ENCODE assay signal across 1 cellular context in genomic region chr17:79774561-79774975, GRCh38.
TF ChIP-seq lines count a peak whose summit lies in the region.

No MANE protein-coding gene starts in this region.

TF ChIP-seq in HepG2, 621 proteins besides CTCF, POLR2A, EP300 and RAD21 (continued from another document):
- TF ChIP-seq UBTF (CRISPR knock-in tag; IDR thresholded peaks at IDR 0.05) = no peak
- peak; percentile 88 for TF ChIP-seq ZNF687 (CRISPR knock-in tag; IDR thresholded peaks at IDR 0.05)
- TF ChIP-seq ZNF674 (CRISPR knock-in tag; IDR thresholded peaks at IDR 0.05; ENCODE audit: low read depth) = no peak
- no peak for TF ChIP-seq ISL2 (CRISPR knock-in tag; IDR thresholded peaks at IDR 0.05)
- no peak for TF ChIP-seq TEAD2 (CRISPR knock-in tag; IDR thresholded peaks at IDR 0.05)
- no peak for TF ChIP-seq RELA (CRISPR knock-in tag; IDR thresholded peaks at IDR 0.05)
- peak; percentile 54; the same call in 1 of the 2 replicates for TF ChIP-seq HIC2 (CRISPR knock-in tag; IDR thresholded peaks at IDR 0.05; ENCODE audit: low read depth)
- 0 out of 2 replicates have a peak, but pooled peaks have one; percentile 26 for TF ChIP-seq BORCS8-MEF2B (CRISPR knock-in tag; IDR thresholded peaks at IDR 0.05)
- no peak for TF ChIP-seq HNF4A (CRISPR knock-in tag; IDR thresholded peaks at IDR 0.05)
- no peak for TF ChIP-seq MAF1 (CRISPR knock-in tag; IDR thresholded peaks at IDR 0.05; ENCODE audit: borderline replicate concordance)
- 0 out of 2 replicates have a peak, but pooled peaks have one; percentile 6 for TF ChIP-seq PITX1 (CRISPR knock-in tag; IDR thresholded peaks at IDR 0.05)
- no peak for TF ChIP-seq FOXK1 (CRISPR knock-in tag; IDR thresholded peaks at IDR 0.05; ENCODE audit: borderline replicate concordance, low read depth)
- no peak for TF ChIP-seq ATF4 (CRISPR knock-in tag; IDR thresholded peaks at IDR 0.05)
- TF ChIP-seq, protein P1, sequence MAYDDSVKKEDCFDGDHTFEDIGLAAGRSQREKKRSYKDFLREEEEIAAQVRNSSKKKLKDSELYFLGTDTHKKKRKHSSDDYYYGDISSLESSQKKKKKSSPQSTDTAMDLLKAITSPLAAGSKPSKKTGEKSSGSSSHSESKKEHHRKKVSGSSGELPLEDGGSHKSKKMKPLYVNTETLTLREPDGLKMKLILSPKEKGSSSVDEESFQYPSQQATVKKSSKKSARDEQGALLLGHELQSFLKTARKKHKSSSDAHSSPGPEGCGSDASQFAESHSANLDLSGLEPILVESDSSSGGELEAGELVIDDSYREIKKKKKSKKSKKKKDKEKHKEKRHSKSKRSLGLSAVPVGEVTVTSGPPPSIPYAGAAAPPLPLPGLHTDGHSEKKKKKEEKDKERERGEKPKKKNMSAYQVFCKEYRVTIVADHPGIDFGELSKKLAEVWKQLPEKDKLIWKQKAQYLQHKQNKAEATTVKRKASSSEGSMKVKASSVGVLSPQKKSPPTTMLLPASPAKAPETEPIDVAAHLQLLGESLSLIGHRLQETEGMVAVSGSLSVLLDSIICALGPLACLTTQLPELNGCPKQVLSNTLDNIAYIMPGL (CRISPR knock-in tag; IDR thresholded peaks at IDR 0.05; ENCODE audit: borderline replicate concordance in 1 of 2, low read depth in 1 of 2) = 0 out of 4 replicates have a peak, but pooled peaks of 1 of the 2 experiments have one; percentile 12
- TF ChIP-seq ARHGAP35 (CRISPR knock-in tag; IDR thresholded peaks at IDR 0.05; ENCODE audit: borderline replicate concordance) = 0 out of 2 replicates have a peak, but pooled peaks have one; percentile 19
- TF ChIP-seq ZNF556 (CRISPR knock-in tag; IDR thresholded peaks at IDR 0.05; ENCODE audit: borderline replicate concordance) = no peak
- TF ChIP-seq HOXA3 (CRISPR knock-in tag; IDR thresholded peaks at IDR 0.05) = peak; percentile 21; the same call in 1 of the 2 replicates
- TF ChIP-seq KDM5B (CRISPR knock-in tag; IDR thresholded peaks at IDR 0.05; ENCODE audit: borderline replicate concordance) = peak; percentile 80; the same call in 1 of the 2 replicates
- no peak for TF ChIP-seq ZNF235 (CRISPR knock-in tag; IDR thresholded peaks at IDR 0.05; ENCODE audit: borderline replicate concordance)
- TF ChIP-seq NAIF1 (CRISPR knock-in tag; IDR thresholded peaks at IDR 0.05; ENCODE audit: borderline replicate concordance) = no peak
- 0 out of 2 replicates have a peak, but pooled peaks have one; percentile 49 for TF ChIP-seq IRF9 (CRISPR knock-in tag; IDR thresholded peaks at IDR 0.05; ENCODE audit: borderline replicate concordance)
- no peak for TF ChIP-seq SIX1 (CRISPR knock-in tag; IDR thresholded peaks at IDR 0.05; ENCODE audit: borderline replicate concordance)
